8 cellular contexts compared by ENCODE assay signal in the genomic region with DNA sequence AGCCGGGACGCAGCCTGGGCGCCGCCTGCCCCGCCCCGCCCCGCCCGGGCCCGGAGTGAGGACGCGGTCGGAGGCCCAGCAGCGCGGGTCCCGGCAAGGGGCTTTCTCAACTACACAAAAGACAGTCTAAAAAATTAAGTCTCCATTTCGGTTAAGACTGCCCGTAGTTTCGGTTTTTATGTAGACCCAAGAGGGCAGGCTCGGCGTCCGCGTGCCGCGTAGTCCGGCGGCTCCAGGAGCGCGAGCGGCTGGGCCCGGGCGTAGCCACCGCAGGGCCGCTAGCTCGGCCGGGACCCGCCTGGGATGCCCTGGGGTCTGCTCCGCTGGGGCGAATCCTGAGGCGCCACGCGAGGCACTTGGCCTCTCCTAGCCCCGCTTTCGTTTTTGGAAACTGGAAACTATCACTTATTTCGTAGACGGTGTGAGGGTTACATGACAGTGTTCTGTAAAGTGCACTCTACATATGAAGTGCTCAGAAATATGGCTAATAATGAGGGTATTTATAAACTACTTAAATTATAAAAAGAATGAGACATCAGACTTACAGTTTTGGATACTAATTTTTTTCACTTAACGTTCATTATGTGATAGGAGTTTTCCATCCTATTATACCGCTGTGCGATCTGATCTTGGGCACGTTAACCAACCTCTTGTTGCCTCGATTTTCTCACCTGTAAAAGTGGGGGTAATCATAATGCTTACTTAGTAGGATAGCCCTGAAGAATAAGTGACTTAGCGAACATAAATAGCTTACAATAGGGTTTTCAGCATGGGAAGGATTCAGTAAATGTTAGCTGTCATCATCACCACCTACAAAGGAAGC. TPM values are rescaled to one million over a fixed set of nuclear protein-coding genes. Genes with fewer than 3 reads are reported as not detected.
A peak's percentile ranks its signal among the peaks of the same experiment; 100 is the strongest.
DNase-seq lines count a peak whose midpoint lies in the region; TF ChIP-seq lines count a peak whose summit lies in the region.

No MANE protein-coding gene starts in this region.

- H3K79me2 ChIP-seq in GM23248 (ENCODE audit: insufficient read depth): 0 out of 2 replicates have a peak, but pooled peaks cover 6% of the 10 kb centered on the region

- WGBS in GM23248 (ENCODE audit: low coverage in 1 of 2, low lambda C conversion rate in 2 of 2, missing lambda C conversion rate in 2 of 2), 2 experiments: 5% methylated on average over 47 to 51 of the region's 51 CpGs

- no peak for TF ChIP-seq CTCF in mesothelial cell of epicardium (IDR thresholded peaks at IDR 0.05; ENCODE audit: unreplicated experiment)

- peaks cover 29% of the 10 kb centered on the region for H3F3A ChIP-seq in GM23248 (ENCODE audit: insufficient read depth)

- peak overlapping the region; percentile 76 for H3K4me3 Mint-ChIP-seq in mesothelial cell of epicardium

- peak overlapping the region; percentile 94 for H2AFZ ChIP-seq in GM23248

- H3K9ac ChIP-seq in GM23248 (peak overlapping the region; percentile 89), endocrine pancreas (ENCODE audit: control insufficient read depth, insufficient read depth, low read length) (peak overlapping the region; percentile 65)

- no peaks in the 10 kb centered on the region for H3K36me3 Mint-ChIP-seq in mesothelial cell of epicardium

- H3K27me3 Mint-ChIP-seq in mesothelial cell of epicardium (ENCODE audit: low read depth): peaks cover 25% of the 10 kb centered on the region

- H3K27ac ChIP-seq in GM23248: 0 out of 2 replicates have a peak overlapping the region, but pooled peaks have one; percentile 14

- peak overlapping the region; percentile 69 for H3K27ac Mint-ChIP-seq in mesothelial cell of epicardium

- H3K4me2 ChIP-seq in GM23248 (ENCODE audit: unreplicated experiment): peak overlapping the region; percentile 84

- H4K20me1 ChIP-seq in GM23248 (ENCODE audit: insufficient read depth): no peaks in the 10 kb centered on the region

- H3K9me3 ChIP-seq in GM23248 (ENCODE audit: low read depth) (no peaks in the 10 kb centered on the region), endocrine pancreas (ENCODE audit: control insufficient read depth, low read length) (no peaks in the 10 kb centered on the region)

- peaks cover 17% of the 10 kb centered on the region for H3K4me1 Mint-ChIP-seq in mesothelial cell of epicardium

- DNase-seq in DMS153 treated with DMSO at 0.1 percent for 48 hours (lab: John Stamatoyannopoulos, UW; ENCODE audit: unreplicated experiment) (peak; percentile 38), DMS153 (lab: John Stamatoyannopoulos, UW) (no peak), GM23248 (peak; percentile 70), Kasumi-1 (lab: John Stamatoyannopoulos, UW) (peak; percentile 28 to 49), mesothelial cell of epicardium (ENCODE audit: low spot score in 2 of 2, unreplicated experiment in 2 of 2) (peak in 1 of 2 experiments; percentile 62)
- DNase-seq in activated CD4-positive, alpha-beta T cell treated with anti-CD3 and anti-CD28 coated beads, Interleukin-2, amount 50 U/mL, for 48 hours: peak; percentile 31 to 52
- DNase-seq in stimulated activated naive CD4-positive, alpha-beta T cell treated with Interleukin-2 at 50 U/mL for 16 hours (lab: John Stamatoyannopoulos, UW): peak; percentile 39

- H3K9me2 ChIP-seq in GM23248 (ENCODE audit: insufficient read depth): no peaks in the 10 kb centered on the region

- H3K9me3 Mint-ChIP-seq in mesothelial cell of epicardium: no peaks in the 10 kb centered on the region

- H3K4me1 ChIP-seq in GM23248 (ENCODE audit: insufficient read depth): peaks cover 15% of the 10 kb centered on the region
- no peaks in the 10 kb centered on the region for H3K4me1 ChIP-seq in endocrine pancreas (ENCODE audit: control insufficient read depth, insufficient read depth, low read length)

- no peaks in the 10 kb centered on the region for H3K36me3 ChIP-seq in GM23248 (ENCODE audit: low read depth)
- H3K36me3 ChIP-seq in endocrine pancreas (ENCODE audit: control insufficient read depth, insufficient read depth, low read length): no peaks in the 10 kb centered on the region

- in situ Hi-C loops in GM23248 (cut with MboI): no loop called here

- no peaks in the 10 kb centered on the region for H3K27me3 ChIP-seq in GM23248 (replicated peaks; ENCODE audit: insufficient read depth)
- H3K27me3 ChIP-seq in endocrine pancreas (ENCODE audit: control insufficient read depth, insufficient read depth, low read length): no peaks in the 10 kb centered on the region

- H3K4me3 ChIP-seq in GM23248 (peak overlapping the region; percentile 86), endocrine pancreas (ENCODE audit: control insufficient read depth, insufficient read depth, low read length) (peak overlapping the region; percentile 63)

RNA-seq across cellular contexts. Expression of gene BLVRA, which starts 0.6 kb away (rescaled TPM):
- total RNA-seq in GM23248 (2014; rRNA removed; shearing (Covaris generic)): 12.8 and 14.7 TPM in 2 replicates
- polyA plus RNA-seq in GM23248 (2016; fragmentation: Nextera tagmentation; extraction: Ambion mirVana): 47.0 and 52.6 TPM in 2 replicates
- total RNA-seq in mesothelial cell of epicardium: 27.3 to 29.6 TPM (median 28.9 TPM) in 3 replicates

RNA-seq across cellular contexts. Expression of gene COA1, which starts 29.7 kb away (rescaled TPM):
- total RNA-seq in GM23248 (2014; rRNA removed; shearing (Covaris generic)): 26.1 and 53.4 TPM in 2 replicates
- polyA plus RNA-seq in GM23248 (2016; fragmentation: Nextera tagmentation; extraction: Ambion mirVana): 54.3 and 59.5 TPM in 2 replicates
- 89.3 to 93.7 TPM (median 91.8 TPM) in 3 replicates for total RNA-seq in mesothelial cell of epicardium
